1 cellular context compared by ENCODE assay signal in genomic region chr6:10747251-10747972, GRCh38.
TF ChIP-seq lines count a peak whose summit lies in the region.

Gene TMEM14B (plus strand): TSS chr6:10747805. CDS start chr6:10749246, 1,441 bp downstream.

TF ChIP-seq in HEK293, 187 proteins besides CTCF, POLR2A, EP300 and RAD21 (continued from another document):
- TF ChIP-seq REST (tag by site-specific recombination; IDR thresholded peaks at IDR 0.05) (peak; percentile 18; the same call in 1 of the 2 replicates), ZNF549 (tag by site-specific recombination; IDR thresholded peaks at IDR 0.05) (no peak), ZNF747 (tag by site-specific recombination; IDR thresholded peaks at IDR 0.05) (no peak), ZSCAN30 (tag by site-specific recombination; IDR thresholded peaks at IDR 0.05) (0 out of 2 replicates have a peak, but pooled peaks have one; percentile 9), ZNF664 (tag by site-specific recombination; IDR thresholded peaks at IDR 0.05) (no peak), GLI2 (tag by site-specific recombination; IDR thresholded peaks at IDR 0.05; ENCODE audit: borderline replicate concordance, low read depth) (no peak), ZFP37 (tag by site-specific recombination; IDR thresholded peaks at IDR 0.05) (0 out of 2 replicates have a peak, but pooled peaks have one; percentile 23), ZBTB17 (tag by site-specific recombination; IDR thresholded peaks at IDR 0.05) (peak; percentile 75), ZNF354C (tag by site-specific recombination; IDR thresholded peaks at IDR 0.05; ENCODE audit: borderline replicate concordance, low read depth) (no peak), REPIN1 (tag by site-specific recombination; IDR thresholded peaks at IDR 0.05; ENCODE audit: low read depth) (0 out of 2 replicates have a peak, but pooled peaks have one; percentile 12), INSM2 (tag by site-specific recombination; IDR thresholded peaks at IDR 0.05) (peak; percentile 14; the same call in 1 of the 2 replicates), ZNF280C (tag by site-specific recombination; IDR thresholded peaks at IDR 0.05) (no peak), ZNF629 (tag by site-specific recombination; IDR thresholded peaks at IDR 0.05) (peak; percentile 66), ZNF423 (tag by site-specific recombination; IDR thresholded peaks at IDR 0.05) (no peak), ZBTB1 (tag by site-specific recombination; IDR thresholded peaks at IDR 0.05) (no peak), ZNF404 (tag by site-specific recombination; IDR thresholded peaks at IDR 0.05) (no peak), ZXDB (tag by site-specific recombination; IDR thresholded peaks at IDR 0.05) (peak; percentile 88), ZNF48 (tag by site-specific recombination; IDR thresholded peaks at IDR 0.05) (no peak), ZBTB21 (tag by site-specific recombination; IDR thresholded peaks at IDR 0.05) (0 out of 2 replicates have a peak, but pooled peaks have one; percentile 8), KLF10 (tag by site-specific recombination; IDR thresholded peaks at IDR 0.05) (peak; percentile 47), YY2 (tag by site-specific recombination; IDR thresholded peaks at IDR 0.05) (no peak), ZNF335 (tag by site-specific recombination; conservative IDR thresholded peaks at IDR 0.05) (peak; percentile 88), GLIS1 (tag by site-specific recombination; IDR thresholded peaks at IDR 0.05) (peak; percentile 34; the same call in 1 of the 2 replicates), SP7 (tag by site-specific recombination; IDR thresholded peaks at IDR 0.05) (peak; percentile 70; the same call in 1 of the 2 replicates), ZNF26 (tag by site-specific recombination; IDR thresholded peaks at IDR 0.05) (no peak), ZNF529 (tag by site-specific recombination; IDR thresholded peaks at IDR 0.05; ENCODE audit: insufficient replicate concordance) (no peak), ZBTB48 (tag by site-specific recombination; IDR thresholded peaks at IDR 0.05) (0 out of 2 replicates have a peak, but pooled peaks have one; percentile 45), ZNF184 (tag by site-specific recombination; IDR thresholded peaks at IDR 0.05) (peak; percentile 53), AEBP2 (tag by site-specific recombination; IDR thresholded peaks at IDR 0.05; ENCODE audit: borderline replicate concordance) (no peak), EGR2 (tag by site-specific recombination; IDR thresholded peaks at IDR 0.05; ENCODE audit: low read depth) (peak; percentile 84), ZNF140 (tag by site-specific recombination; IDR thresholded peaks at IDR 0.05) (no peak), PBX3 (CRISPR knock-in tag; IDR thresholded peaks at IDR 0.05) (peak; percentile 87; the same call in 1 of the 2 replicates), ZNF248 (tag by site-specific recombination; IDR thresholded peaks at IDR 0.05) (no peak), ZNF394 (tag by site-specific recombination; IDR thresholded peaks at IDR 0.05; ENCODE audit: borderline replicate concordance) (0 out of 2 replicates have a peak, but pooled peaks have one; percentile 15), ZSCAN23 (tag by site-specific recombination; IDR thresholded peaks at IDR 0.05) (0 out of 2 replicates have a peak, but pooled peaks have one; percentile 13), OSR2 (tag by site-specific recombination; IDR thresholded peaks at IDR 0.05) (no peak), ZNF571 (tag by site-specific recombination; IDR thresholded peaks at IDR 0.05) (no peak), TRIM28 (IDR thresholded peaks at IDR 0.05; ENCODE audit: borderline replicate concordance, low read length) (no peak), ZFP41 (tag by site-specific recombination; IDR thresholded peaks at IDR 0.05; ENCODE audit: borderline replicate concordance) (no peak), ZNF175 (tag by site-specific recombination; IDR thresholded peaks at IDR 0.05) (no peak), ATF2 (tag by site-specific recombination; IDR thresholded peaks at IDR 0.05; ENCODE audit: low read depth) (no peak), ZBTB6 (tag by site-specific recombination; IDR thresholded peaks at IDR 0.05) (no peak), ZFHX2 (tag by site-specific recombination; conservative IDR thresholded peaks at IDR 0.05) (peak; percentile 79), ZBTB8A (tag by site-specific recombination; IDR thresholded peaks at IDR 0.05) (peak; percentile 42; the same call in 1 of the 2 replicates), SP3 (tag by site-specific recombination; IDR thresholded peaks at IDR 0.05) (peak; percentile 95)
